In genomic region chr12:7966558-7966957, GRCh38 we compare ENCODE assay signal across 18 cellular contexts. TPM values are rescaled to one million over a fixed set of nuclear protein-coding genes. Genes with fewer than 3 reads are reported as not detected.
A peak's percentile ranks its signal among the peaks of the same experiment; 100 is the strongest.
DNase-seq lines count a peak whose midpoint lies in the region; ATAC-seq lines count a peak whose summit lies in the region.
"Had no signal": no experiment of that assay in that cellular context is flagged by ENCODE, and none has a peak within 500 bp of the region (broad histone marks: within the 10 kb centered on the region; RNA-seq: fewer than 3 reads in every experiment).

No MANE protein-coding gene starts in this region.

- H3K27me3 Mint-ChIP-seq in activated CD4-positive, alpha-beta T cell treated with anti-CD3 and anti-CD28 coated beads, Interleukin-2, amount 10 ng/mL, durations not matched to agents 7 days and 5 days = no peaks in the 10 kb centered on the region
- H3K27me3 Mint-ChIP-seq in activated T-helper 1 cell treated with anti-CD3 and anti-CD28 coated beads, Interleukin-12 subunit alpha, Interleukin-12 subunit beta, Interleukin-2, Interleukin-4 antibody, amounts not matched to agents 30 ng/mL and 10 ng/mL and 1 ng/mL, durations not matched to agents 14 hours and 24 hours and 36 hours (ENCODE audit: insufficient read depth) = no peaks in the 10 kb centered on the region
- no peaks in the 10 kb centered on the region for H3K27me3 Mint-ChIP-seq in T-helper 17 cell
- H3K27me3 Mint-ChIP-seq: stimulated activated memory B cell treated with anti-CD40 and anti-IgM and Interleukin-4, amounts not matched to agents 10 μg/mL and 1 μg/mL and 100 μg/mL, for 72 hours had no signal

- H3K36me3 Mint-ChIP-seq in activated CD4-positive, alpha-beta T cell treated with anti-CD3 and anti-CD28 coated beads, Interleukin-2, amount 10 ng/mL, durations not matched to agents 7 days and 5 days (ENCODE audit: low read depth) = peaks cover 21% of the 10 kb centered on the region
- H3K36me3 Mint-ChIP-seq in activated T-helper 1 cell treated with anti-CD3 and anti-CD28 coated beads, Interleukin-12 subunit alpha, Interleukin-12 subunit beta, Interleukin-2, Interleukin-4 antibody, amounts not matched to agents 30 ng/mL and 10 ng/mL and 1 ng/mL, durations not matched to agents 14 hours and 24 hours and 36 hours (ENCODE audit: low read depth) = peaks cover 24% of the 10 kb centered on the region
- peaks cover 3% of the 10 kb centered on the region for H3K36me3 Mint-ChIP-seq in T-helper 17 cell (ENCODE audit: low read depth)
- H3K36me3 Mint-ChIP-seq: stimulated activated memory B cell treated with anti-CD40 and anti-IgM and Interleukin-4, amounts not matched to agents 10 μg/mL and 1 μg/mL and 100 μg/mL, for 72 hours had no signal

- no peaks in the 10 kb centered on the region for H3K9me3 Mint-ChIP-seq in activated CD4-positive, alpha-beta T cell treated with anti-CD3 and anti-CD28 coated beads, Interleukin-2, amount 10 ng/mL, durations not matched to agents 7 days and 5 days
- H3K9me3 Mint-ChIP-seq in activated T-helper 1 cell treated with anti-CD3 and anti-CD28 coated beads, Interleukin-12 subunit alpha, Interleukin-12 subunit beta, Interleukin-2, Interleukin-4 antibody, amounts not matched to agents 30 ng/mL and 10 ng/mL and 1 ng/mL, durations not matched to agents 14 hours and 24 hours and 36 hours = no peaks in the 10 kb centered on the region
- H3K9me3 Mint-ChIP-seq: stimulated activated memory B cell treated with anti-CD40 and anti-IgM and Interleukin-4, amounts not matched to agents 10 μg/mL and 1 μg/mL and 100 μg/mL, for 72 hours had no signal

- DNase-seq in activated CD4-positive, alpha-beta T cell treated with anti-CD3 and anti-CD28 coated beads, Interleukin-2, amount 10 ng/mL, durations not matched to agents 7 days and 5 days = no peak
- DNase-seq in activated CD4-positive, alpha-beta T cell treated with anti-CD3 and anti-CD28 coated beads, Interleukin-2, amount 50 U/mL, for 4 hours = no peak
- DNase-seq in ELR (ENCODE audit: low read depth) = peak; percentile 2
- DNase-seq in activated T-helper 1 cell treated with anti-CD3 and anti-CD28 coated beads, Interleukin-12 subunit alpha, Interleukin-12 subunit beta, Interleukin-2, Interleukin-4 antibody, amounts not matched to agents 30 ng/mL and 10 ng/mL and 1 ng/mL, durations not matched to agents 14 hours and 24 hours and 36 hours (ENCODE audit: low spot score) = no peak
- peak; percentile 47 for DNase-seq in iris pigment epithelial cell (ENCODE audit: low read depth)
- no peak for DNase-seq in UCSD-AML1 (lab: John Stamatoyannopoulos, UW; ENCODE audit: unreplicated experiment)
- DNase-seq in NCI-H2029 treated with DMSO at 0.1 percent for 48 hours (lab: John Stamatoyannopoulos, UW) = no peak
- no peak for DNase-seq in T-helper 17 cell
- DNase-seq: CD8-positive, alpha-beta memory T cell; dermis blood vessel endothelial cell; esophagus squamous epithelium; NCI-H1930; NCI-H510A treated with DMSO at 0.1 percent for 48 hours; nucleus accumbens; stimulated activated CD4-positive, alpha-beta T cell treated with anti-CD3 and anti-CD28 coated beads, Interleukin-2, amount 100 ng/mL, for 48 hours had no signal

- ATAC-seq in T-helper 17 cell = no peak
- ATAC-seq: right cardiac atrium; SK-N-SH treated with all-trans-retinoic acid at 6 μM for 48 hours; stimulated activated memory B cell treated with anti-CD40 and anti-IgM and Interleukin-4, amounts not matched to agents 10 μg/mL and 1 μg/mL and 100 μg/mL, for 72 hours had no signal

- CTCF ChIA-PET in activated CD4-positive, alpha-beta T cell treated with anti-CD3 and anti-CD28 coated beads, Interleukin-2, amount 10 ng/mL, durations not matched to agents 7 days and 5 days (lab: Charles Lee) = interaction anchor here (1.0 to 7.9 kb wide), 3 partner anchors 28 to 108 kb away, joined by 4 to 70 read pairs (median 4); partner anchors contain the start of gene SLC2A3

- intact Hi-C loops in activated T-helper 1 cell treated with anti-CD3 and anti-CD28 coated beads, Interleukin-12 subunit alpha, Interleukin-12 subunit beta, Interleukin-2, Interleukin-4 antibody, amounts not matched to agents 30 ng/mL and 10 ng/mL and 1 ng/mL, durations not matched to agents 14 hours and 24 hours and 36 hours (cut with micrococcal nuclease) = no loop called here

- no peaks in the 10 kb centered on the region for H3K9me3 ChIP-seq in T-helper 17 cell (ENCODE audit: control insufficient read depth, low read length, poor library complexity, severe bottlenecking)
- H3K9me3 ChIP-seq: esophagus squamous epithelium had no signal

- H3K27ac Mint-ChIP-seq in activated CD4-positive, alpha-beta T cell treated with anti-CD3 and anti-CD28 coated beads, Interleukin-2, amount 10 ng/mL, durations not matched to agents 7 days and 5 days = peak overlapping the region; percentile 41
- no peak overlapping the region for H3K27ac Mint-ChIP-seq in activated T-helper 1 cell treated with anti-CD3 and anti-CD28 coated beads, Interleukin-12 subunit alpha, Interleukin-12 subunit beta, Interleukin-2, Interleukin-4 antibody, amounts not matched to agents 30 ng/mL and 10 ng/mL and 1 ng/mL, durations not matched to agents 14 hours and 24 hours and 36 hours
- no peak overlapping the region for H3K27ac Mint-ChIP-seq in T-helper 17 cell
- H3K27ac Mint-ChIP-seq: stimulated activated memory B cell treated with anti-CD40 and anti-IgM and Interleukin-4, amounts not matched to agents 10 μg/mL and 1 μg/mL and 100 μg/mL, for 72 hours had no signal

- H3K4me1 Mint-ChIP-seq in activated CD4-positive, alpha-beta T cell treated with anti-CD3 and anti-CD28 coated beads, Interleukin-2, amount 10 ng/mL, durations not matched to agents 7 days and 5 days = peaks cover 46% of the 10 kb centered on the region
- H3K4me1 Mint-ChIP-seq in activated T-helper 1 cell treated with anti-CD3 and anti-CD28 coated beads, Interleukin-12 subunit alpha, Interleukin-12 subunit beta, Interleukin-2, Interleukin-4 antibody, amounts not matched to agents 30 ng/mL and 10 ng/mL and 1 ng/mL, durations not matched to agents 14 hours and 24 hours and 36 hours (ENCODE audit: low read depth) = peaks cover 45% of the 10 kb centered on the region
- peaks cover 16% of the 10 kb centered on the region for H3K4me1 Mint-ChIP-seq in T-helper 17 cell

- H3K4me3 Mint-ChIP-seq in activated CD4-positive, alpha-beta T cell treated with anti-CD3 and anti-CD28 coated beads, Interleukin-2, amount 10 ng/mL, durations not matched to agents 7 days and 5 days = no peak overlapping the region
- H3K4me3 Mint-ChIP-seq in activated T-helper 1 cell treated with anti-CD3 and anti-CD28 coated beads, Interleukin-12 subunit alpha, Interleukin-12 subunit beta, Interleukin-2, Interleukin-4 antibody, amounts not matched to agents 30 ng/mL and 10 ng/mL and 1 ng/mL, durations not matched to agents 14 hours and 24 hours and 36 hours = peak overlapping the region; percentile 50
- H3K4me3 Mint-ChIP-seq in T-helper 17 cell = no peak overlapping the region
- H3K4me3 Mint-ChIP-seq: stimulated activated memory B cell treated with anti-CD40 and anti-IgM and Interleukin-4, amounts not matched to agents 10 μg/mL and 1 μg/mL and 100 μg/mL, for 72 hours had no signal

- POLR2A ChIA-PET in activated CD4-positive, alpha-beta T cell treated with anti-CD3 and anti-CD28 coated beads, Interleukin-2, amount 10 ng/mL, durations not matched to agents 7 days and 5 days (lab: Charles Lee) = interaction anchor here (0.7 kb wide), 1 partner anchor 30 kb away, joined by 3 read pairs; the partner anchor contains the start of gene SLC2A3

RNA-seq across cellular contexts. Expression of gene SLC2A3, which starts 30.6 kb away (rescaled TPM):
- 100 to 1,000 TPM; 227 to 230 TPM for total RNA-seq in activated CD4-positive, alpha-beta T cell treated with anti-CD3 and anti-CD28 coated beads, Interleukin-2, amount 10 ng/mL, durations not matched to agents 7 days and 5 days
- 226 and 234 TPM in 2 replicates for total RNA-seq in activated T-helper 1 cell treated with anti-CD3 and anti-CD28 coated beads, Interleukin-12 subunit alpha, Interleukin-12 subunit beta, Interleukin-2, Interleukin-4 antibody, amounts not matched to agents 30 ng/mL and 10 ng/mL and 1 ng/mL, durations not matched to agents 14 hours and 24 hours and 36 hours
- 100 to 1,000 TPM; 689 to 766 TPM for total RNA-seq in T-helper 17 cell

Comparison
In these comparisons a context has a peak if more than half of its experiments do, and no peak if none do; other contexts are left out.
1. DNase-seq: peak in ELR (single experiment) and iris pigment epithelial cell (single experiment); none in activated CD4-positive, alpha-beta T cell treated with anti-CD3 and anti-CD28 coated beads, Interleukin-2, amount 10 ng/mL, durations not matched to agents 7 days and 5 days (single experiment), activated CD4-positive, alpha-beta T cell treated with anti-CD3 and anti-CD28 coated beads, Interleukin-2, amount 50 U/mL, for 4 hours (0 of 2), activated T-helper 1 cell treated with anti-CD3 and anti-CD28 coated beads, Interleukin-12 subunit alpha, Interleukin-12 subunit beta, Interleukin-2, Interleukin-4 antibody, amounts not matched to agents 30 ng/mL and 10 ng/mL and 1 ng/mL, durations not matched to agents 14 hours and 24 hours and 36 hours (single experiment), UCSD-AML1 (single experiment), NCI-H2029 treated with DMSO at 0.1 percent for 48 hours (single experiment) and T-helper 17 cell (0 of 3).